Comparison of ENCODE assay signal across 21 cellular contexts in the genomic region with DNA sequence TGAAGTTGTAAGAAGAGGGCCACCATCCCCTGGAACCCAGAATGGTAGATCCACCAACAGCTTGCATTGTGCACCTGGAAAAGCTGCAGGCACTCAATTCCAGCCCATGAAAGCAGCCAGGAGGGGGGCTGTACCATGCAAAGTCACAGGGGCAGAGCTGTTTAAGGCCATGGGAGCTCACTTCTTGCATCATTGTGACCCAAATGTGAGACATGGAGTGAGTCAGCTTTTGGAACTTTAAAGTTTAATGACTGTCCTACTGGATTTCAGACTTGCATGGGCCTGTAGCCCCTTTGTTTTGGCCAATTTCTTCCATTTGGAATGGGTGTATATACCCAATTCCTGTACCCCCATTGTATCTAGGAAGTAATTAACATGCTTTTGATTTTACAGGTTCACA. TPM values are rescaled to one million over a fixed set of nuclear protein-coding genes. Genes with fewer than 3 reads are reported as not detected.
A peak's percentile ranks its signal among the peaks of the same experiment; 100 is the strongest.
DNase-seq lines count a peak whose midpoint lies in the region; ATAC-seq, FAIRE-seq and TF ChIP-seq lines count a peak whose summit lies in the region.
"Had no signal": no experiment of that assay in that cellular context is flagged by ENCODE, and none has a peak within 500 bp of the region (broad histone marks: within the 10 kb centered on the region; RNA-seq: fewer than 3 reads in every experiment).

No MANE protein-coding gene starts in this region.

- H3K36me3 ChIP-seq in IMR-90 (ENCODE audit: control insufficient read depth, insufficient read depth, low read length) (no peaks in the 10 kb centered on the region), bronchial epithelial cell (ENCODE audit: control insufficient read depth, insufficient read depth, low read length) (no peaks in the 10 kb centered on the region), BE2C (no peaks in the 10 kb centered on the region)

- H3K4me3 ChIP-seq in IMR-90 (ENCODE audit: insufficient read depth, low read depth, low read length) (no peak overlapping the region), bronchial epithelial cell (ENCODE audit: low read depth, low read length) (no peak overlapping the region), foreskin fibroblast (ENCODE audit: low read depth in 1 of 2, low read length in 2 of 2) (no peak overlapping the region), BE2C (ENCODE audit: low read depth, low read length) (no peak overlapping the region)
- H3K4me3 ChIP-seq: K562 had no signal

- no peak for TF ChIP-seq RAD21 in IMR-90 (IDR thresholded peaks at IDR 0.05; ENCODE audit: low read length)

- no peak overlapping the region for H2BK5ac ChIP-seq in IMR-90 (ENCODE audit: low read depth, low read length, poor library complexity, severe bottlenecking)

- TF ChIP-seq CTCF in IMR-90 (conservative IDR thresholded peaks at IDR 0.05; ENCODE audit: low read depth, low read length) (no peak), bronchial epithelial cell (IDR thresholded peaks at IDR 0.05; ENCODE audit: insufficient read depth, low read length, severe bottlenecking) (no peak), foreskin fibroblast (IDR thresholded peaks at IDR 0.05; ENCODE audit: low read depth, low read length) (no peak), BE2C (IDR thresholded peaks at IDR 0.05; ENCODE audit: low read depth, low read length) (no peak)

- H2BK120ac ChIP-seq in IMR-90 (ENCODE audit: low read depth, low read length) = no peak overlapping the region

- H4K91ac ChIP-seq in IMR-90 (ENCODE audit: insufficient read depth, low read depth, low read length) = no peak overlapping the region

- no peak overlapping the region for H2AK5ac ChIP-seq in IMR-90 (ENCODE audit: low read depth, low read length)

- DNase-seq in EH (ENCODE audit: low read depth) (peak; percentile 10), IMR-90 (peak; percentile 1), bronchial epithelial cell (ENCODE audit: low read depth) (peak; percentile 75), foreskin fibroblast (peak; percentile 35 to 61), SK-N-DZ (ENCODE audit: low spot score) (no peak), SIG-M5 treated with dmso at 0.1 percent for 504 hours (lab: John Stamatoyannopoulos, UW; ENCODE audit: unreplicated experiment) (no peak), HEK293T (ENCODE audit: extremely low spot score) (no peak), BE2C (no peak)
- DNase-seq: C1 segment of cervical spinal cord; CD4-positive, CD25-positive, alpha-beta regulatory T cell; COR-L47; DMS 273 treated with DMSO at 0.1 percent for 48 hours; DMS53; DND-41; GOT3; H7 had no signal

- H2BK15ac ChIP-seq in IMR-90 (ENCODE audit: low read depth, low read length) = no peak overlapping the region

- no peak for ATAC-seq in IMR-90 (ENCODE audit: low read depth)
- ATAC-seq: HCT116, K562 had no signal

- H3K27me3 ChIP-seq in IMR-90 (ENCODE audit: control insufficient read depth, insufficient read depth, low read length) (no peaks in the 10 kb centered on the region), bronchial epithelial cell (ENCODE audit: control insufficient read depth, insufficient read depth, low read length) (no peaks in the 10 kb centered on the region), BE2C (no peaks in the 10 kb centered on the region)

- no peaks in the 10 kb centered on the region for H3K79me1 ChIP-seq in IMR-90 (ENCODE audit: low read depth in 1 of 2, low read length in 2 of 2)

- H2AK9ac ChIP-seq in IMR-90 (replicated peaks; ENCODE audit: low read depth, low read length, poor library complexity) = no peak overlapping the region

- in situ Hi-C loops in IMR-90 (cut with MboI; ENCODE audit: low sequenced_read_pairs) = no loop called here

- H2AFZ ChIP-seq in IMR-90 (replicated peaks; ENCODE audit: low read length, poor library complexity) = no peak overlapping the region

- H3K18ac ChIP-seq in IMR-90 (ENCODE audit: low read depth, low read length) = no peak overlapping the region

- no peak overlapping the region for H3K27ac ChIP-seq in IMR-90 (ENCODE audit: insufficient read depth, low read length)

- no peak for FAIRE-seq in bronchial epithelial cell (lab: Jason Lieb, UNC)
- FAIRE-seq: G401.6, GM12891, GM19239, K562 had no signal

- no peak overlapping the region for H2BK20ac ChIP-seq in IMR-90 (ENCODE audit: low read depth, low read length)

- H3K9me3 ChIP-seq in IMR-90 (ENCODE audit: control insufficient read depth, insufficient read depth, low read length) (no peaks in the 10 kb centered on the region), BE2C (no peaks in the 10 kb centered on the region)

- H3K14ac ChIP-seq in IMR-90 (replicated peaks; ENCODE audit: low read depth, low read length) = no peak overlapping the region

- no peak overlapping the region for H3K4me2 ChIP-seq in IMR-90 (ENCODE audit: low read depth, low read length)

- no peaks in the 10 kb centered on the region for H4K20me1 ChIP-seq in IMR-90 (ENCODE audit: insufficient read depth, low read length)

- no TSS peak for BruUV-seq in IMR-90 (replicated peaks; lab: Mats Ljungman, UMichigan)

- no peak overlapping the region for H3K9ac ChIP-seq in IMR-90 (ENCODE audit: low read depth, low read length)

- H3K23ac ChIP-seq in IMR-90 (ENCODE audit: low read depth, low read length) = no peak overlapping the region

- no peak for TF ChIP-seq POLR2A in IMR-90 (IDR thresholded peaks at IDR 0.05; ENCODE audit: low read depth, low read length)

- no peaks in the 10 kb centered on the region; the same call in 1 of the 2 replicates for H3K9me1 ChIP-seq in IMR-90 (ENCODE audit: insufficient read depth, low read length)

- no peak overlapping the region for H3K4ac ChIP-seq in IMR-90 (ENCODE audit: low read depth, low read length)

- no peak overlapping the region for H3K56ac ChIP-seq in IMR-90 (ENCODE audit: extremely low read depth, insufficient read depth, low read length)

- H3K4me1 ChIP-seq in IMR-90 (ENCODE audit: control insufficient read depth, insufficient read depth, low read length) (0 out of 2 replicates have a peak, but pooled peaks cover 1% of the 10 kb centered on the region), BE2C (no peaks in the 10 kb centered on the region; the same call in none of the 2 replicates)

- CTCF ChIA-PET in IMR-90 (lab: Yijun Ruan, JAX) = no interaction called here
- CTCF ChIA-PET in HEK293T (lab: Yijun Ruan, JAX) = no interaction called here

- dilution Hi-C loops in IMR-90 (cut with HindIII; ENCODE audit: low sequenced_read_pairs, unreplicated experiment) = no loop called here

- POLR2A ChIA-PET in IMR-90 (lab: Charles Lee; ENCODE audit: unreplicated experiment) = no interaction called here
- POLR2A ChIA-PET in HEK293T (lab: Yijun Ruan, JAX) = no interaction called here

- H4K8ac ChIP-seq in IMR-90 (ENCODE audit: low read depth in 2 of 2, low read length in 2 of 2) = no peak overlapping the region; a peak in 1 of 4 replicates

- intact Hi-C loops in IMR-90 (cut with micrococcal nuclease) = no loop called here

- no peak overlapping the region for H4K5ac ChIP-seq in IMR-90 (ENCODE audit: low read depth, low read length)

TF ChIP-seq in IMR-90, 13 proteins besides CTCF, POLR2A, EP300 and RAD21:
- TF ChIP-seq CHD1 (IDR thresholded peaks at IDR 0.05; ENCODE audit: low read depth, low read length) (no peak), CEBPB (IDR thresholded peaks at IDR 0.05; ENCODE audit: low read depth, low read length) (peak; percentile 31; the same call in 1 of the 2 replicates)

TF ChIP-seq in HEK293T, 16 proteins besides CTCF, POLR2A, EP300 and RAD21:
- TF ChIP-seq BHLHE40 (IDR thresholded peaks at IDR 0.05; ENCODE audit: borderline replicate concordance) = no peak
- TF ChIP-seq, protein P1, sequence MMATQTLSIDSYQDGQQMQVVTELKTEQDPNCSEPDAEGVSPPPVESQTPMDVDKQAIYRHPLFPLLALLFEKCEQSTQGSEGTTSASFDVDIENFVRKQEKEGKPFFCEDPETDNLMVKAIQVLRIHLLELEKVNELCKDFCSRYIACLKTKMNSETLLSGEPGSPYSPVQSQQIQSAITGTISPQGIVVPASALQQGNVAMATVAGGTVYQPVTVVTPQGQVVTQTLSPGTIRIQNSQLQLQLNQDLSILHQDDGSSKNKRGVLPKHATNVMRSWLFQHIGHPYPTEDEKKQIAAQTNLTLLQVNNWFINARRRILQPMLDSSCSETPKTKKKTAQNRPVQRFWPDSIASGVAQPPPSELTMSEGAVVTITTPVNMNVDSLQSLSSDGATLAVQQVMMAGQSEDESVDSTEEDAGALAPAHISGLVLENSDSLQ (IDR thresholded peaks at IDR 0.05) = no peak
TF ChIP-seq in HEK293T: peak in this region for 0.

RNA-seq across cellular contexts. Expression of a gene that starts 50.8 kb away (rescaled TPM):
- total RNA-seq in IMR-90 (2012; rRNA removed) = 21.5 and 30.0 TPM in 2 replicates
- polyA plus RNA-seq in IMR-90 (2012; rRNA removed) = 1.9 and 2.6 TPM in 2 replicates
- 0.84 and 0.98 TPM in 2 replicates for polyA plus RNA-seq in IMR-90 (2012; cell fraction: cytosol; rRNA removed)
- polyA plus RNA-seq in IMR-90 (2012; cell fraction: nucleus; rRNA removed; ENCODE audit: low replicate concordance) = 0.87 and 3.5 TPM in 2 replicates
- total RNA-seq in bronchial epithelial cell = 8.8 and 10.0 TPM in 2 replicates
- polyA plus RNA-seq in SK-N-DZ (2014; cell fraction: cytosol; rRNA removed) = 2.4 and 4.3 TPM in 2 replicates
- polyA plus RNA-seq in SK-N-DZ (2014; cell fraction: nucleus; rRNA removed) = 4.4 and 5.6 TPM in 2 replicates
- polyA plus RNA-seq in BE2C (2012; ENCODE audit: insufficient read depth, insufficient read length, low read depth) = 1.7 TPM
- polyA plus RNA-seq: K562 had no signal

Comparison
In these comparisons a context has a peak if more than half of its experiments do, and no peak if none do; other contexts are left out.
1. DNase-seq: peak in EH (single experiment), IMR-90 (single experiment), bronchial epithelial cell (single experiment) and foreskin fibroblast (2 of 2); none in SK-N-DZ (single experiment), SIG-M5 treated with dmso at 0.1 percent for 504 hours (single experiment), HEK293T (single experiment) and BE2C (single experiment).